ENCODE assay signal across 8 cellular contexts in genomic region chrX:54808109-54808604, GRCh38. TPM values are rescaled to one million over a fixed set of nuclear protein-coding genes. Genes with fewer than 3 reads are reported as not detected.
DNase-seq lines count a peak whose midpoint lies in the region; ATAC-seq and TF ChIP-seq lines count a peak whose summit lies in the region.

No MANE protein-coding gene starts in this region.

- H3K9ac ChIP-seq in ES-I3 (ENCODE audit: low read depth, low read length): peak overlapping the region; percentile 93
- H3K9ac ChIP-seq in Loucy (ENCODE audit: low read depth, low read length, poor library complexity, severe bottlenecking): peak overlapping the region; percentile 91
- H3K9ac ChIP-seq in liver (ENCODE audit: low read depth in 1 of 2, low read length in 2 of 2): peak overlapping the region; percentile 52 to 84

- H3K79me2 ChIP-seq in Loucy (ENCODE audit: insufficient read depth, low read length): peaks cover 20% of the 10 kb centered on the region

- peak; percentile 78 for DNase-seq in UCSD-AML1 (lab: John Stamatoyannopoulos, UW; ENCODE audit: unreplicated experiment)
- peak; percentile 76 for DNase-seq in coronary artery (ENCODE audit: low spot score)
- peak in 2 of 3 donors; percentile 4 to 22 for DNase-seq in stimulated activated CD4-positive, alpha-beta T cell treated with anti-CD3 and anti-CD28 coated beads, TNF-alpha, amount 100 ng/mL, for 1 hour (ENCODE audit: low read depth in 3 of 3, low spot score in 1 of 3)
- DNase-seq in RKO (ENCODE audit: low spot score): no peak

- H3K9me3 ChIP-seq in ES-I3 (ENCODE audit: control insufficient read depth, insufficient read depth, low read length) (no peaks in the 10 kb centered on the region), Loucy (ENCODE audit: insufficient read depth, low read depth, low read length) (no peaks in the 10 kb centered on the region), liver (ENCODE audit: control insufficient read depth in 4 of 4, low read length in 3 of 4) (no peaks in the 10 kb centered on the region)

- H3K4me3 ChIP-seq in Loucy (ENCODE audit: low read length, poor library complexity, severe bottlenecking): peak overlapping the region; percentile 96
- H3K4me3 ChIP-seq in coronary artery: peak overlapping the region; percentile 75
- peak overlapping the region; percentile 59 to 82 (median 75) for H3K4me3 ChIP-seq in liver (ENCODE audit: low read depth in 1 of 3, low read length in 3 of 3)

- peaks cover 25% of the 10 kb centered on the region for H3K4me1 ChIP-seq in ES-I3 (ENCODE audit: insufficient read depth, low read length)
- peaks cover 10% of the 10 kb centered on the region for H3K4me1 ChIP-seq in Loucy (ENCODE audit: insufficient read depth, low read length, poor library complexity, severe bottlenecking)
- H3K4me1 ChIP-seq in liver (ENCODE audit: control insufficient read depth in 4 of 4, insufficient read depth in 4 of 4, low read length in 3 of 4): peaks cover 4 to 8% (median 7%) of the 10 kb centered on the region in 4 donors

- H4K20me1 ChIP-seq in Loucy (ENCODE audit: insufficient read depth, low read length, poor library complexity, severe bottlenecking): peaks cover 17% of the 10 kb centered on the region

- peak; percentile 30 for ATAC-seq in GM21737 (IDR thresholded peaks at IDR 0.05; ENCODE audit: unreplicated experiment)

- under 1% methylated on average over 23 of the region's 23 CpGs for WGBS in liver

- H3K27me3 ChIP-seq in Loucy (ENCODE audit: insufficient read depth, low read length, poor library complexity, severe bottlenecking) (no peaks in the 10 kb centered on the region), liver (ENCODE audit: control insufficient read depth in 4 of 4, insufficient read depth in 4 of 4, low read length in 3 of 4) (no peaks in the 10 kb centered on the region)

- H3K4me2 ChIP-seq in Loucy (ENCODE audit: low read depth, low read length, poor library complexity, severe bottlenecking): peak overlapping the region; percentile 97

- H3K36me3 ChIP-seq in ES-I3 (ENCODE audit: insufficient read depth, low read length) (peaks cover 19% of the 10 kb centered on the region), Loucy (ENCODE audit: insufficient read depth, low read length) (peaks cover 22% of the 10 kb centered on the region; the same call in 1 of the 2 replicates), liver (ENCODE audit: control insufficient read depth in 4 of 4, insufficient read depth in 3 of 4, low read depth in 1 of 4, low read length in 3 of 4) (peaks cover 4 to 18% (median 7%) of the 10 kb centered on the region in 4 donors)

- H3K9me2 ChIP-seq in Loucy (replicated peaks; ENCODE audit: low read depth, low read length): no peaks in the 10 kb centered on the region

- H2AFZ ChIP-seq in Loucy (ENCODE audit: low read length): peak overlapping the region; percentile 75

- TF ChIP-seq CTCF in Loucy (conservative IDR thresholded peaks at IDR 0.05; ENCODE audit: low read length): no peak
- no peak for TF ChIP-seq CTCF in coronary artery (IDR thresholded peaks at IDR 0.05)
- no peak for TF ChIP-seq CTCF in liver (IDR thresholded peaks at IDR 0.05; ENCODE audit: low read depth, low read length, missing input control)

- H3K27ac ChIP-seq in coronary artery (peak overlapping the region; percentile 83 to 91), liver (ENCODE audit: low read depth in 1 of 2, low read length in 2 of 2) (peak overlapping the region; percentile 81 to 83)

- no peak for TF ChIP-seq RAD21 in liver (IDR thresholded peaks at IDR 0.05)

- no peaks in the 10 kb centered on the region for H3F3A ChIP-seq in Loucy (ENCODE audit: low read depth)

TF ChIP-seq in liver, 16 proteins besides CTCF, POLR2A, EP300 and RAD21:
- peak; percentile 45 to 79 for TF ChIP-seq GABPA (IDR thresholded peaks at IDR 0.05 in 1 of 2, conservative IDR thresholded peaks at IDR 0.05 in 1 of 2)
- TF ChIP-seq REST (IDR thresholded peaks at IDR 0.05): peak; percentile 6
- TF ChIP-seq RXRA (IDR thresholded peaks at IDR 0.05): no peak
- TF ChIP-seq HNF4A (conservative IDR thresholded peaks at IDR 0.05): no peak
- TF ChIP-seq FOXA1 (IDR thresholded peaks at IDR 0.05): no peak

RNA-seq across cellular contexts. Expression of gene MAGED2, which starts 0.6 kb away (rescaled TPM):
- total RNA-seq in liver: 10 to 100 TPM; 26.3 to 93.4 TPM
- polyA plus RNA-seq in liver: 10 to 100 TPM; 25.4 to 36.3 TPM

RNA-seq across cellular contexts. Expression of gene ITIH6, which starts 10.1 kb away (rescaled TPM):
- not detected for total RNA-seq in liver
- polyA plus RNA-seq in liver: not detected
